Comparison of ENCODE assay signal across 9 cellular contexts in genomic region chr1:181061891-181062777, GRCh38. TPM values are rescaled to one million over a fixed set of nuclear protein-coding genes. Genes with fewer than 3 reads are reported as not detected.
DNase-seq lines count a peak whose midpoint lies in the region; ATAC-seq and TF ChIP-seq lines count a peak whose summit lies in the region.
"Had no signal": no experiment of that assay in that cellular context is flagged by ENCODE, and none has a peak within 500 bp of the region (broad histone marks: within the 10 kb centered on the region; RNA-seq: fewer than 3 reads in every experiment).

No MANE protein-coding gene starts in this region.

- H3K9me3 ChIP-seq in suprapubic skin (peaks cover 4% of the 10 kb centered on the region), mammary epithelial cell (replicated peaks; ENCODE audit: insufficient read depth, low read length) (peaks cover 5% of the 10 kb centered on the region)

- intact Hi-C loops in head of caudate nucleus (cut with DNase I): no loop called here
- intact Hi-C loops in mammary epithelial cell (cut with micrococcal nuclease): no loop called here

- in situ Hi-C loops in mammary epithelial cell (cut with MboI; ENCODE audit: low sequenced_read_pairs in 2 of 2): loop anchor here in 1 of 2 donors (25.0 kb wide), 1 partner anchor 350 kb away; no protein-coding TSS in a partner anchor

- dilution Hi-C loops in mammary epithelial cell (cut with HindIII; ENCODE audit: low sequenced_read_pairs): no loop called here

- TF ChIP-seq EP300 in suprapubic skin (IDR thresholded peaks at IDR 0.05): no peak

- 68% methylated on average over 14 of the region's 14 CpGs for WGBS in suprapubic skin
- WGBS in mammary epithelial cell (ENCODE audit: low coverage, missing lambda C conversion rate): 93% methylated on average over 14 of the region's 14 CpGs

- H3K27ac ChIP-seq in suprapubic skin (peak overlapping the region; percentile 48), mammary epithelial cell (ENCODE audit: insufficient read depth, low read depth, low read length) (no peak overlapping the region)
- H3K27ac ChIP-seq: 22Rv1 had no signal

- peak; percentile 50 for DNase-seq in DMS 273 (lab: John Stamatoyannopoulos, UW; ENCODE audit: unreplicated experiment)
- DNase-seq in DMS 273 treated with DMSO at 0.1 percent for 48 hours (lab: John Stamatoyannopoulos, UW): no peak
- DNase-seq in NOMO-1 treated with dmso at 0.1 percent for 144 hours (lab: John Stamatoyannopoulos, UW; ENCODE audit: unreplicated experiment): peak; percentile 75
- DNase-seq in head of caudate nucleus: peak in 24 of 42 donors; percentile 4 to 48 (median 18)
- DNase-seq in suprapubic skin (ENCODE audit: low spot score in 2 of 2): peak in 1 of 2 donors; percentile 66
- no peak for DNase-seq in mammary epithelial cell
- DNase-seq in cortex of kidney (lab: John Stamatoyannopoulos, UW): no peak

- H3K4me3 ChIP-seq in suprapubic skin: no peak overlapping the region
- H3K4me3 ChIP-seq in mammary epithelial cell (replicated peaks in 1 of 3; ENCODE audit: insufficient read depth in 1 of 3, low read depth in 2 of 3, low read length in 3 of 3): no peak overlapping the region

- TF ChIP-seq CTCF in suprapubic skin (IDR thresholded peaks at IDR 0.05): no peak
- TF ChIP-seq CTCF in mammary epithelial cell (conservative IDR thresholded peaks at IDR 0.05 in 1 of 2, IDR thresholded peaks at IDR 0.05 in 1 of 2; ENCODE audit: extremely low read depth in 1 of 2, insufficient read depth in 1 of 2, low read depth in 1 of 2, low read length in 2 of 2): no peak

- H3K27me3 ChIP-seq in suprapubic skin: no peaks in the 10 kb centered on the region
- H3K27me3 ChIP-seq in mammary epithelial cell (ENCODE audit: insufficient read depth, low read length): no peaks in the 10 kb centered on the region

- H3K4me1 ChIP-seq in suprapubic skin (peaks cover 22% of the 10 kb centered on the region), mammary epithelial cell (ENCODE audit: insufficient read depth, low read length) (no peaks in the 10 kb centered on the region)

- peak; percentile 91 for ATAC-seq in HG02678 (IDR thresholded peaks at IDR 0.05; ENCODE audit: unreplicated experiment)

- no peak overlapping the region for H3K4me2 ChIP-seq in mammary epithelial cell (ENCODE audit: insufficient read depth, low read depth, low read length)

- H3K79me2 ChIP-seq in mammary epithelial cell (ENCODE audit: insufficient read depth, low read length): no peaks in the 10 kb centered on the region

- no peak overlapping the region for H2AFZ ChIP-seq in mammary epithelial cell (ENCODE audit: low read depth, low read length)

- no peaks in the 10 kb centered on the region for H4K20me1 ChIP-seq in mammary epithelial cell (ENCODE audit: insufficient read depth, low read length)

- H3K9ac ChIP-seq in mammary epithelial cell (ENCODE audit: insufficient read depth, low read length): no peak overlapping the region

- CTCF ChIA-PET in mammary epithelial cell (lab: Charles Lee; ENCODE audit: low non-redundant PET): interaction anchor here (0.6 kb wide), 1 partner anchor 17 kb away, joined by 6 read pairs; no protein-coding TSS in a partner anchor

- no TSS peak for BruUV-seq in mammary epithelial cell (replicated peaks; lab: Mats Ljungman, UMichigan)

- peaks cover 4% of the 10 kb centered on the region for H3K36me3 ChIP-seq in suprapubic skin
- H3K36me3 ChIP-seq in mammary epithelial cell (ENCODE audit: insufficient read depth, low read length): no peaks in the 10 kb centered on the region

- TF ChIP-seq POLR2A in suprapubic skin (IDR thresholded peaks at IDR 0.05): no peak

RNA-seq across cellular contexts. Expression of gene IER5, which starts 26.4 kb away (rescaled TPM):
- 10 to 100 TPM; 11.3 to 30.4 (median 24.4) TPM for total RNA-seq in suprapubic skin
- 10 to 100 TPM; 16.3 to 37.5 TPM for total RNA-seq in mammary epithelial cell
- 21.0 TPM for polyA plus RNA-seq in mammary epithelial cell
- polyA minus RNA-seq in mammary epithelial cell: 11.8 TPM

RNA-seq across cellular contexts. Expression of gene MR1, which starts 28.4 kb away (rescaled TPM):
- 10 to 100 TPM; 10.5 to 29.5 (median 14.5) TPM for total RNA-seq in suprapubic skin
- 10 to 100 TPM; 20.4 to 46.3 TPM for total RNA-seq in mammary epithelial cell
- polyA plus RNA-seq in mammary epithelial cell: 18.0 TPM
- 32.5 TPM for polyA minus RNA-seq in mammary epithelial cell

RNA-seq across cellular contexts. Expression of gene STX6, which starts 39.5 kb away (rescaled TPM):
- total RNA-seq in suprapubic skin: 10 to 100 TPM; 24.9 to 32.6 (median 31.3) TPM
- 10 to 100 TPM; 40.8 to 47.2 TPM for total RNA-seq in mammary epithelial cell
- 20.6 TPM for polyA plus RNA-seq in mammary epithelial cell
- 37.3 TPM for polyA minus RNA-seq in mammary epithelial cell

Comparison
In these comparisons a context has a peak if more than half of its experiments do, and no peak if none do; other contexts are left out.
1. DNase-seq: peak in DMS 273 (single experiment), NOMO-1 treated with dmso at 0.1 percent for 144 hours (single experiment) and head of caudate nucleus (24 of 42); none in DMS 273 treated with DMSO at 0.1 percent for 48 hours (single experiment), mammary epithelial cell (single experiment) and cortex of kidney (single experiment).